1 cellular context compared by ENCODE assay signal in genomic region chr5:99019812-99020697, GRCh38.
TF ChIP-seq lines count a peak whose summit lies in the region.

No MANE protein-coding gene starts in this region.

TF ChIP-seq in K562, 482 proteins besides CTCF, POLR2A, EP300 and RAD21 (continued from another document and continues in another):
- TF ChIP-seq GTF3C2 (IDR thresholded peaks at IDR 0.05; ENCODE audit: borderline replicate concordance, extremely low read depth, insufficient read length) (no peak), ZNF41 (CRISPR knock-in tag; conservative IDR thresholded peaks at IDR 0.05) (no peak), RBBP5 (IDR thresholded peaks at IDR 0.05; ENCODE audit: borderline replicate concordance, insufficient read depth, low read length, poor library complexity, severe bottlenecking) (no peak), BRF2 (IDR thresholded peaks at IDR 0.05; ENCODE audit: borderline replicate concordance, insufficient read depth, insufficient read length) (no peak), ZNF143 (CRISPR knock-in tag; IDR thresholded peaks at IDR 0.05) (no peak), HMGXB4 (CRISPR knock-in tag; IDR thresholded peaks at IDR 0.05) (no peak), ZNF764 (CRISPR knock-in tag; IDR thresholded peaks at IDR 0.05; ENCODE audit: low read depth) (no peak), ZNF253 (CRISPR knock-in tag; conservative IDR thresholded peaks at IDR 0.05) (no peak), SRSF7 (optimal IDR thresholded peaks at IDR 0.05; ENCODE audit: low read depth, low read length) (no peak), TAF9B (IDR thresholded peaks at IDR 0.05; ENCODE audit: partially characterized antibody) (no peak), ZNF79 (CRISPR knock-in tag; IDR thresholded peaks at IDR 0.05; ENCODE audit: low read depth) (no peak), NCOR1 (IDR thresholded peaks at IDR 0.05) (no peak), BRD4 (IDR thresholded peaks at IDR 0.05) (no peak), E2F4 (CRISPR knock-in tag; IDR thresholded peaks at IDR 0.05; ENCODE audit: low read depth) (no peak), ZHX1 (conservative IDR thresholded peaks at IDR 0.05; ENCODE audit: low read length) (no peak), ZBTB17 (CRISPR knock-in tag; IDR thresholded peaks at IDR 0.05) (no peak), ZNF3 (CRISPR knock-in tag; IDR thresholded peaks at IDR 0.05) (no peak), POLR2B (IDR thresholded peaks at IDR 0.05; ENCODE audit: low read depth, partially characterized antibody) (no peak), HNRNPL (IDR thresholded peaks at IDR 0.05; ENCODE audit: low read depth, low read length) (no peak), RREB1 (CRISPR knock-in tag; IDR thresholded peaks at IDR 0.05) (no peak), TGIF2 (CRISPR knock-in tag; IDR thresholded peaks at IDR 0.05) (no peak), ELK3 (CRISPR knock-in tag; IDR thresholded peaks at IDR 0.05) (no peak), ZNF778 (CRISPR knock-in tag; IDR thresholded peaks at IDR 0.05) (no peak), XRCC5 (IDR thresholded peaks at IDR 0.05; ENCODE audit: low read depth, low read length) (no peak), C11orf30 (IDR thresholded peaks at IDR 0.05; ENCODE audit: low read depth) (peak; percentile 70), CGGBP1 (CRISPR knock-in tag; IDR thresholded peaks at IDR 0.05) (no peak), PBX2 (CRISPR knock-in tag; IDR thresholded peaks at IDR 0.05; ENCODE audit: low read depth) (no peak), PBX2 (tag; conservative IDR thresholded peaks at IDR 0.05; ENCODE audit: low read depth) (peak; percentile 84), JUN (IDR thresholded peaks at IDR 0.05; ENCODE audit: borderline replicate concordance, low read depth, low read length) (peak; percentile 92), JUN (CRISPR knock-in tag; IDR thresholded peaks at IDR 0.05; ENCODE audit: borderline replicate concordance) (no peak), NBN (IDR thresholded peaks at IDR 0.05; ENCODE audit: low read depth) (no peak), ZBED1 (IDR thresholded peaks at IDR 0.05) (no peak), MEIS2 (IDR thresholded peaks at IDR 0.05; ENCODE audit: partially characterized antibody) (peak; percentile 96), MYNN (IDR thresholded peaks at IDR 0.05) (no peak), MYNN (CRISPR knock-in tag; IDR thresholded peaks at IDR 0.05) (no peak), BRD9 (IDR thresholded peaks at IDR 0.05; ENCODE audit: low read depth, partially characterized antibody) (no peak), MTF1 (CRISPR knock-in tag; IDR thresholded peaks at IDR 0.05; ENCODE audit: borderline replicate concordance) (no peak), ZNF785 (CRISPR knock-in tag; IDR thresholded peaks at IDR 0.05) (no peak), MCM7 (IDR thresholded peaks at IDR 0.05) (no peak), HOMEZ (CRISPR knock-in tag; IDR thresholded peaks at IDR 0.05) (no peak)
